Comparison of ENCODE assay signal across 8 cellular contexts in genomic region chrX:2609431-2610238, GRCh38.
DNase-seq lines count a peak whose midpoint lies in the region; ATAC-seq and TF ChIP-seq lines count a peak whose summit lies in the region.

No MANE protein-coding gene starts in this region.

- no peaks in the 10 kb centered on the region for H3K79me1 ChIP-seq in neuronal stem cell (ENCODE audit: low read depth, low read length)

- peak overlapping the region; percentile 98 for H2AFZ ChIP-seq in neuronal stem cell (ENCODE audit: low read length)

- H4K8ac ChIP-seq in neuronal stem cell (ENCODE audit: low read depth, low read length), result no peak overlapping the region

- H2BK15ac ChIP-seq in neuronal stem cell (ENCODE audit: low read length), result peak overlapping the region; percentile 73

- H3K9me3 ChIP-seq in heart left ventricle (peaks cover 0 to 3% (median 0%) of the 10 kb centered on the region in 12 donors), endocrine pancreas (ENCODE audit: control insufficient read depth, low read length) (no peaks in the 10 kb centered on the region), neuronal stem cell (replicated peaks in 1 of 2; ENCODE audit: control insufficient read depth in 2 of 2, insufficient read depth in 1 of 2, low read depth in 1 of 2, low read length in 2 of 2) (no peaks in the 10 kb centered on the region), BE2C (no peaks in the 10 kb centered on the region)

- H3K4me1 ChIP-seq in heart left ventricle, result peaks cover 0 to 33% (median 6%) of the 10 kb centered on the region in 12 donors
- H3K4me1 ChIP-seq in endocrine pancreas (ENCODE audit: control insufficient read depth, insufficient read depth, low read length), result peaks cover 4% of the 10 kb centered on the region
- peaks cover 2 to 4% of the 10 kb centered on the region in 2 donors for H3K4me1 ChIP-seq in neuronal stem cell (ENCODE audit: control insufficient read depth in 2 of 2, insufficient read depth in 1 of 2, low read depth in 1 of 2, low read length in 2 of 2)
- no peaks in the 10 kb centered on the region for H3K4me1 ChIP-seq in BE2C

- H3K9ac ChIP-seq in endocrine pancreas (ENCODE audit: control insufficient read depth, insufficient read depth, low read length), result peak overlapping the region; percentile 70
- peak overlapping the region; percentile 78 for H3K9ac ChIP-seq in neuronal stem cell (ENCODE audit: low read depth, low read length, poor library complexity)

- H3K4me2 ChIP-seq in neuronal stem cell (ENCODE audit: insufficient read depth, low read length, poor library complexity, severe bottlenecking), result peak overlapping the region; percentile 42

- H3K4ac ChIP-seq in neuronal stem cell (ENCODE audit: low read length), result no peak overlapping the region

- peak in 1 of 4 donors; percentile 63 for ATAC-seq in heart left ventricle
- no peak for ATAC-seq in left ventricle myocardium superior

- no peak for TF ChIP-seq POLR2A in heart left ventricle (IDR thresholded peaks at IDR 0.05)

- H3K36me3 ChIP-seq in heart left ventricle, result peaks cover 0 to 11% (median 0%) of the 10 kb centered on the region in 9 donors
- H3K36me3 ChIP-seq in endocrine pancreas (ENCODE audit: control insufficient read depth, insufficient read depth, low read length), result no peaks in the 10 kb centered on the region
- H3K36me3 ChIP-seq in neuronal stem cell (replicated peaks in 1 of 2; ENCODE audit: control insufficient read depth in 2 of 2, insufficient read depth in 2 of 2, low read length in 2 of 2), result peaks cover 0 to 4% of the 10 kb centered on the region in 2 donors
- H3K36me3 ChIP-seq in BE2C, result no peaks in the 10 kb centered on the region

- H3K4me3 ChIP-seq in heart left ventricle (peak overlapping the region; percentile 40 to 93 (median 76)), endocrine pancreas (ENCODE audit: control insufficient read depth, insufficient read depth, low read length) (peak overlapping the region; percentile 92), neuronal stem cell (ENCODE audit: low read length in 2 of 2) (peak overlapping the region; percentile 72 to 91), BE2C (ENCODE audit: low read depth, low read length) (no peak overlapping the region)

- peak overlapping the region; percentile 5 to 87 (median 73) for H3K27ac ChIP-seq in heart left ventricle
- H3K27ac ChIP-seq in neuronal stem cell (replicated peaks; ENCODE audit: low read length), result no peak overlapping the region

- WGBS in heart left ventricle, 4 donors, result 1 to 4% (median 2%) methylated on average over 14 to 44 of the region's 44 CpGs
- WGBS in neuronal stem cell (ENCODE audit: extremely low coverage in 2 of 2, insufficient read length in 2 of 2, insufficient replicate concordance in 1 of 2), 2 donors, result no CpG with 5 or more reads among the region's 44 CpGs

- DNase-seq in heart left ventricle, result peak in 1 of 5 donors; percentile 13
- DNase-seq in left ventricle myocardium superior, result no peak
- peak; percentile 49 for DNase-seq in M059J (ENCODE audit: low read depth)
- DNase-seq in neuronal stem cell (ENCODE audit: low spot score), result no peak
- no peak for DNase-seq in DMS53 (lab: John Stamatoyannopoulos, UW)
- no peak for DNase-seq in BE2C
- no peak for DNase-seq in SK-N-DZ (ENCODE audit: low spot score)

- H3K18ac ChIP-seq in neuronal stem cell (ENCODE audit: low read length), result peak overlapping the region; percentile 90

- TF ChIP-seq CTCF in heart left ventricle (IDR thresholded peaks at IDR 0.05), result peak in 8 of 12 donors; percentile 8 to 43 (median 30)
- no peak for TF ChIP-seq CTCF in BE2C (IDR thresholded peaks at IDR 0.05; ENCODE audit: low read depth, low read length)

- H3K23ac ChIP-seq in neuronal stem cell (ENCODE audit: low read depth, low read length, poor library complexity), result peak overlapping the region; percentile 82

- peak overlapping the region; percentile 68 for H2BK5ac ChIP-seq in neuronal stem cell (ENCODE audit: low read length)

- H2BK120ac ChIP-seq in neuronal stem cell (ENCODE audit: low read depth, low read length), result no peak overlapping the region

- H3K14ac ChIP-seq in neuronal stem cell (ENCODE audit: low read length), result no peak overlapping the region

- H3K27me3 ChIP-seq in heart left ventricle, result no peaks in the 10 kb centered on the region
- no peaks in the 10 kb centered on the region for H3K27me3 ChIP-seq in endocrine pancreas (ENCODE audit: control insufficient read depth, insufficient read depth, low read length)
- no peaks in the 10 kb centered on the region for H3K27me3 ChIP-seq in neuronal stem cell (ENCODE audit: control insufficient read depth in 3 of 3, insufficient read depth in 3 of 3, low read depth in 1 of 3, low read length in 3 of 3)
- H3K27me3 ChIP-seq in BE2C, result no peaks in the 10 kb centered on the region

- no peak overlapping the region for H4K91ac ChIP-seq in neuronal stem cell (ENCODE audit: low read depth, low read length, poor library complexity)

- intact Hi-C loops in heart left ventricle (cut with DNase I), result loop anchor here in 4 of 10 donors (5.0 to 10.0 kb wide), 4 partner anchors 95 to 1157 kb away; partner anchors contain the start of gene ASMTL (in 3 of the 4)
- intact Hi-C loops in left ventricle myocardium superior (cut with micrococcal nuclease), result loop anchor here (10.0 kb wide), 1 partner anchor 1155 kb away; the partner anchor contains the start of gene ASMTL

- H2AK5ac ChIP-seq in neuronal stem cell (ENCODE audit: low read depth, low read length), result no peak overlapping the region

- H2BK12ac ChIP-seq in neuronal stem cell (ENCODE audit: low read length), result no peak overlapping the region
